Comparison of ENCODE assay signal across 9 cellular contexts in genomic region chr18:48927286-48928080, GRCh38. TPM values are rescaled to one million over a fixed set of nuclear protein-coding genes. Genes with fewer than 3 reads are reported as not detected.
DNase-seq lines count a peak whose midpoint lies in the region; ATAC-seq, FAIRE-seq and TF ChIP-seq lines count a peak whose summit lies in the region.
"Had no signal": no experiment of that assay in that cellular context is flagged by ENCODE, and none has a peak within 500 bp of the region (broad histone marks: within the 10 kb centered on the region; RNA-seq: fewer than 3 reads in every experiment).

No MANE protein-coding gene starts in this region.

- no peak for FAIRE-seq in astrocyte (lab: Jason Lieb, UNC)

- H2AFZ ChIP-seq in H9 (ENCODE audit: low read length) (no peak overlapping the region), astrocyte (ENCODE audit: low read depth, low read length) (no peak overlapping the region)

- H3K27me3 ChIP-seq in BLaER1 treated with 17β-estradiol and CSF1 and Interleukin-3, amounts not matched to agents 10 nM and 100 nM = no peaks in the 10 kb centered on the region
- H3K27me3 ChIP-seq in H9 (ENCODE audit: insufficient read depth, low read length) (no peaks in the 10 kb centered on the region), astrocyte (ENCODE audit: insufficient read depth, low read length) (no peaks in the 10 kb centered on the region)

- no peak overlapping the region for H2BK120ac ChIP-seq in H9 (ENCODE audit: low read depth, low read length, poor library complexity, severe bottlenecking)

- H3K36me3 Mint-ChIP-seq in H9 (ENCODE audit: insufficient read depth in 1 of 3, low read depth in 3 of 3) (peaks cover 0 to 32% (median 16%) of the 10 kb centered on the region in 3 experiments; a peak in 5 of 7 replicates), astrocyte (ENCODE audit: low read depth, unreplicated experiment) (peaks cover 24% of the 10 kb centered on the region), naive B cell (no peaks in the 10 kb centered on the region)

- no peak overlapping the region for H2BK20ac ChIP-seq in H9 (ENCODE audit: low read depth, low read length, poor library complexity, severe bottlenecking)

- peak overlapping the region in 5 of 11 experiments; percentile 0 to 75 (median 61); a peak in 6 of 22 replicates for H3K27ac ChIP-seq in BLaER1 treated with 17β-estradiol and CSF1 and Interleukin-3, amounts not matched to agents 10 nM and 100 nM
- H3K27ac ChIP-seq in H9 (ENCODE audit: insufficient read length, low read depth, low read length) (no peak overlapping the region), astrocyte (ENCODE audit: low read depth, low read length) (peak overlapping the region; percentile 90)

- H3K9me3 ChIP-seq in BLaER1 treated with 17β-estradiol and CSF1 and Interleukin-3, amounts not matched to agents 10 nM and 100 nM (replicated peaks in 1 of 11) = no peaks in the 10 kb centered on the region
- H3K9me3 ChIP-seq in H9 (ENCODE audit: control insufficient read depth, low read depth, low read length) = no peaks in the 10 kb centered on the region
- H3K9me3 ChIP-seq in astrocyte (ENCODE audit: insufficient read depth, low read depth, low read length) = no peaks in the 10 kb centered on the region

- no peak overlapping the region for H4K91ac ChIP-seq in H9 (ENCODE audit: insufficient read length, low read depth, low read length)

- peaks cover 65% of the 10 kb centered on the region; the same call in 1 of the 2 replicates for H3K79me2 ChIP-seq in H9 (ENCODE audit: insufficient read depth, low read length)
- peaks cover 99% of the 10 kb centered on the region for H3K79me2 ChIP-seq in astrocyte (ENCODE audit: insufficient read depth, low read length)

- no peak overlapping the region for H3K4me3 ChIP-seq in BLaER1 treated with 17β-estradiol and CSF1 and Interleukin-3, amounts not matched to agents 10 nM and 100 nM
- no peak overlapping the region for H3K4me3 ChIP-seq in astrocyte (ENCODE audit: insufficient read depth, low read depth, low read length)

- H3K14ac ChIP-seq in H9 (ENCODE audit: insufficient read depth, low read length) = no peak overlapping the region

- H3K9me3 Mint-ChIP-seq in H9 = no peaks in the 10 kb centered on the region
- no peaks in the 10 kb centered on the region for H3K9me3 Mint-ChIP-seq in astrocyte (ENCODE audit: unreplicated experiment)
- H3K9me3 Mint-ChIP-seq in naive B cell = no peaks in the 10 kb centered on the region

- WGBS in H9 (ENCODE audit: extremely low coverage, insufficient read length, low lambda C conversion rate) = no CpG with 5 or more reads among the region's 11 CpGs

- H3K9ac ChIP-seq in BLaER1 treated with 17β-estradiol and CSF1 and Interleukin-3, amounts not matched to agents 10 nM and 100 nM = peak overlapping the region in 7 of 11 experiments; percentile 1 to 65 (median 49); a peak in 9 of 22 replicates
- H3K9ac ChIP-seq in H9 (ENCODE audit: extremely low read depth, insufficient read length, low read length) (no peak overlapping the region), astrocyte (ENCODE audit: low read length) (peak overlapping the region; percentile 17)

- H4K8ac ChIP-seq in H9 (replicated peaks; ENCODE audit: insufficient read length, low read depth, low read length) = no peak overlapping the region

- no peak overlapping the region for H3K23ac ChIP-seq in H9 (ENCODE audit: insufficient read length, low read depth, low read length)

- no peak overlapping the region for H3T11ph ChIP-seq in H9 (ENCODE audit: low read length)

- no peaks in the 10 kb centered on the region for H3K23me2 ChIP-seq in H9 (ENCODE audit: insufficient read length, low read depth, low read length, poor library complexity, severe bottlenecking)

- H3K27me3 Mint-ChIP-seq in H9 (ENCODE audit: low read depth) (no peaks in the 10 kb centered on the region), astrocyte (ENCODE audit: low read depth, unreplicated experiment) (no peaks in the 10 kb centered on the region), naive B cell (no peaks in the 10 kb centered on the region)

- peaks cover 90 to 97% of the 10 kb centered on the region in 2 experiments for H3K4me1 Mint-ChIP-seq in H9
- H3K4me1 Mint-ChIP-seq in astrocyte (ENCODE audit: low read depth, unreplicated experiment) = peaks cover 90% of the 10 kb centered on the region
- H3K4me1 Mint-ChIP-seq in naive B cell = peaks cover 76 to 97% (median 93%) of the 10 kb centered on the region in 3 donors

- ATAC-seq in naive B cell (ENCODE audit: low read depth in 2 of 2) = no peak
- no peak for ATAC-seq in GM18502 (IDR thresholded peaks at IDR 0.05; ENCODE audit: poor library complexity, unreplicated experiment)
- no peak for ATAC-seq in GM21423 (IDR thresholded peaks at IDR 0.05; ENCODE audit: unreplicated experiment)
- ATAC-seq in GM21619 (IDR thresholded peaks at IDR 0.05; ENCODE audit: unreplicated experiment) = no peak

- H3K4me3 Mint-ChIP-seq in H9 (no peak overlapping the region; a peak in 1 of 5 replicates), astrocyte (ENCODE audit: unreplicated experiment) (no peak overlapping the region), naive B cell (peak overlapping the region in 6 of 8 donors; percentile 42 to 85 (median 62))

- H3K27ac Mint-ChIP-seq in H9 = peak overlapping the region; percentile 28 to 75 (median 68); a peak in 3 of 7 replicates
- peak overlapping the region; percentile 68 for H3K27ac Mint-ChIP-seq in astrocyte (ENCODE audit: unreplicated experiment)
- peak overlapping the region in 5 of 6 donors; percentile 97 to 100 (median 100) for H3K27ac Mint-ChIP-seq in naive B cell

- H4K5ac ChIP-seq in H9 (ENCODE audit: insufficient read length, low read depth, low read length) = no peak overlapping the region

- DNase-seq in H9 = no peak
- DNase-seq in astrocyte (ENCODE audit: low read depth) = no peak
- DNase-seq in naive B cell = no peak
- DNase-seq in ACHN = no peak
- DNase-seq: activated CD4-positive, alpha-beta T cell treated with anti-CD3 and anti-CD28 coated beads, Interleukin-2, amount 50 U/mL, for 1 hour had no signal

- H3K4me2 ChIP-seq in BLaER1 treated with 17β-estradiol and CSF1 and Interleukin-3, amounts not matched to agents 10 nM and 100 nM = peak overlapping the region; percentile 82 to 99 (median 95)
- H3K4me2 ChIP-seq in H9 (ENCODE audit: insufficient read depth, insufficient read length, low read length) (no peak overlapping the region), astrocyte (ENCODE audit: low read length) (peak overlapping the region; percentile 79)

- H3K18ac ChIP-seq in H9 (ENCODE audit: insufficient read length, low read depth, low read length) = no peak overlapping the region

- H2BK15ac ChIP-seq in H9 (ENCODE audit: low read depth, low read length) = no peak overlapping the region

- peaks cover 98 to 100% (median 100%) of the 10 kb centered on the region in 10 experiments for H3K4me1 ChIP-seq in BLaER1 treated with 17β-estradiol and CSF1 and Interleukin-3, amounts not matched to agents 10 nM and 100 nM
- H3K4me1 ChIP-seq in H9 (ENCODE audit: insufficient read depth, low read length) (peaks cover 22% of the 10 kb centered on the region), astrocyte (ENCODE audit: insufficient read depth, low read length) (peaks cover 82% of the 10 kb centered on the region)

- no peak overlapping the region for H3K56ac ChIP-seq in H9 (ENCODE audit: insufficient read length, low read depth, low read length)

- TF ChIP-seq CTCF in H9 (conservative IDR thresholded peaks at IDR 0.05) (no peak), astrocyte (IDR thresholded peaks at IDR 0.05; ENCODE audit: insufficient read depth, low read depth, low read length) (no peak)

- no peak overlapping the region for H3K4ac ChIP-seq in H9 (ENCODE audit: low read depth, low read length)

- no peak overlapping the region for H2BK12ac ChIP-seq in H9 (ENCODE audit: insufficient read length, low read depth, low read length)

- no peak overlapping the region for H2BK5ac ChIP-seq in H9 (ENCODE audit: insufficient read length, low read length)

- no peak overlapping the region for H2AK5ac ChIP-seq in H9 (ENCODE audit: insufficient read length, low read length)

- in situ Hi-C loops in ACHN (cut with HindIII; ENCODE audit: low pct_ligation_motif_present, low pct_unique_long_range_greater_than_20kb, low sequenced_read_pairs) = loop anchor here (25.0 kb wide), 1 partner anchor 260 kb away; no protein-coding TSS in a partner anchor

- peaks cover 0 to 15% (median 0%) of the 10 kb centered on the region in 11 experiments; a peak in 4 of 22 replicates for H3K36me3 ChIP-seq in BLaER1 treated with 17β-estradiol and CSF1 and Interleukin-3, amounts not matched to agents 10 nM and 100 nM
- peaks cover 3% of the 10 kb centered on the region for H3K36me3 ChIP-seq in astrocyte (ENCODE audit: insufficient read depth, low read length)

- peaks cover 0 to 98% (median 72%) of the 10 kb centered on the region in 11 experiments; a peak in 15 of 22 replicates for H4K20me1 ChIP-seq in BLaER1 treated with 17β-estradiol and CSF1 and Interleukin-3, amounts not matched to agents 10 nM and 100 nM
- H4K20me1 ChIP-seq in H9 (ENCODE audit: control insufficient read depth, insufficient read depth, insufficient read length) (no peaks in the 10 kb centered on the region), astrocyte (ENCODE audit: insufficient read depth, low read length) (peaks cover 90% of the 10 kb centered on the region)

- H3K79me1 ChIP-seq in H9 (ENCODE audit: insufficient read depth, low read depth, low read length, poor library complexity, severe bottlenecking) = no peaks in the 10 kb centered on the region

RNA-seq across cellular contexts. Expression of gene SMAD7, which starts 23.3 kb away (rescaled TPM):
- 27.7 and 29.4 TPM in 2 replicates for total RNA-seq in H9 (2021)
- total RNA-seq in astrocyte = 62.9 and 76.2 TPM in 2 replicates
- 1 to 10 TPM in 5 of 6 donors, under 1 TPM in 1; 0.47 to 3.7 (median 1.6) TPM for polyA plus RNA-seq in naive B cell (ENCODE audit: low read depth in 6 of 6)

Comparison
In these comparisons a context has a peak if more than half of its experiments do, and no peak if none do; other contexts are left out.
1. H3K4me3 Mint-ChIP-seq: peak in naive B cell (6 of 8); none in H9 (0 of 2) and astrocyte (single experiment).
2. Peak in every context shown above with its lines, with median percentiles within 50 percentile points of each other: H3K27ac Mint-ChIP-seq.